ENCODE assay signal across 15 cellular contexts in the genomic region with DNA sequence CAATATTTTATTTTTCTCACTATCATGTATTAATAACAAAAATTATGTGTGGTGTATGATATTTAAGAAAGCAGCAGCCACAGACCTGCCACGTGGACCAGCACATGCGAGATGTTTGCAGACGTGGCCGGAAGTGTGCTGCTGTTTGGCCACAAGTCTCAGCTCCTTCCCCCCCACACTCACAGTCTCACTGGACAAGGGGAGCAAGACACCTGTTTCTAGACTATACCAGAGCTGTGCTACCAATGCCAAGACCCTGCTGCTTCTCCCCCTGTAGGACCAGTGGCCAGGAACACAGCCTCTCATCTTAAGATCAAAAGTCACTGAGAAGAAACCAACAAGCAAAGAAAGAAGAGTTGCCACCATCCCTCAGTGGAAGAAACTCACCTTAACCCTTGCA.
"Had no signal": no experiment of that assay in that cellular context is flagged by ENCODE, and none has a peak within 500 bp of the region (broad histone marks: within the 10 kb centered on the region; RNA-seq: fewer than 3 reads in every experiment).

No MANE protein-coding gene starts in this region.

- H3K36me3 ChIP-seq: ascending aorta, cardiac muscle cell had no signal

- H3K4me3 ChIP-seq: ascending aorta, cardiac muscle cell had no signal

- H3K27ac ChIP-seq: ascending aorta, cardiac muscle cell, RWPE1 had no signal

- DNase-seq: activated CD4-positive, alpha-beta T cell treated with anti-CD3 and anti-CD28 coated beads, Interleukin-2, amount 10 ng/mL, durations not matched to agents 7 days and 5 days; activated effector memory CD4-positive, alpha-beta T cell treated with anti-CD3 and anti-CD28 coated beads, Interleukin-2, amount 50 U/mL, for 16 hours; activated naive CD4-positive, alpha-beta T cell; activated naive CD8-positive, alpha-beta T cell treated with anti-CD3 and anti-CD28 coated beads, Interleukin-2, amount 10 ng/mL, durations not matched to agents 7 days and 5 days; activated T-cell treated with anti-CD3 and anti-CD28 coated beads, Interleukin-2, amount 50 U/mL, for 1 hour; amygdala; NCI-H1092 treated with DMSO at 0.1 percent for 48 hours; NCI-H187; NCI-H2107; NCI-H2171; PC-3; SIG-M5 had no signal

- H3K4me1 ChIP-seq: ascending aorta had no signal

- H3K27me3 ChIP-seq: ascending aorta, cardiac muscle cell had no signal
